In genomic region chr22:35037089-35037488, GRCh38 we compare ENCODE assay signal across 13 cellular contexts. TPM values are rescaled to one million over a fixed set of nuclear protein-coding genes. Genes with fewer than 3 reads are reported as not detected.
DNase-seq lines count a peak whose midpoint lies in the region; ATAC-seq and TF ChIP-seq lines count a peak whose summit lies in the region.
"Had no signal": no experiment of that assay in that cellular context is flagged by ENCODE, and none has a peak within 500 bp of the region (broad histone marks: within the 10 kb centered on the region; RNA-seq: fewer than 3 reads in every experiment).

No MANE protein-coding gene starts in this region.

- TF ChIP-seq RAD21 in neural cell (conservative IDR thresholded peaks at IDR 0.05), result peak; percentile 30

- CTCF ChIA-PET in Calu3 (lab: Charles Lee), result interaction anchor here (1.0 kb wide), 1 partner anchor 114 kb away, joined by 3 read pairs; no protein-coding TSS in a partner anchor

- no peak overlapping the region for H3K27ac ChIP-seq in neural cell (ENCODE audit: low read length)
- H3K27ac ChIP-seq in sigmoid colon, result no peak overlapping the region
- H3K27ac ChIP-seq: body of pancreas, esophagus muscularis mucosa, left ventricle myocardium inferior, right atrium auricular region had no signal

- H3K27me3 ChIP-seq in neural cell (ENCODE audit: insufficient read depth, low read depth, low read length) (no peaks in the 10 kb centered on the region), sigmoid colon (no peaks in the 10 kb centered on the region)
- H3K27me3 ChIP-seq: body of pancreas, right atrium auricular region had no signal

- no peaks in the 10 kb centered on the region for H3K36me3 Mint-ChIP-seq in Calu3 (ENCODE audit: insufficient read depth, unreplicated experiment)
- no peaks in the 10 kb centered on the region for H3K36me3 Mint-ChIP-seq in stimulated activated naive B cell treated with anti-CD40 and anti-IgM and Interleukin-4, amounts not matched to agents 10 μg/mL and 1 μg/mL and 100 μg/mL, for 72 hours

- no peak overlapping the region for H2AFZ ChIP-seq in neural cell (ENCODE audit: low read depth, low read length)

- in situ Hi-C loops in KBM-7 (cut with MboI; ENCODE audit: low pct_unique_long_range_greater_than_20kb, low sequenced_read_pairs), result no loop called here

- no peaks in the 10 kb centered on the region for H3F3A ChIP-seq in neural cell (ENCODE audit: insufficient read depth, low read length, poor library complexity, severe bottlenecking)

- TF ChIP-seq POLR2A in sigmoid colon (IDR thresholded peaks at IDR 0.05), result no peak

- TF ChIP-seq CTCF in GM12864 (IDR thresholded peaks at IDR 0.05; ENCODE audit: low read depth, low read length, missing control alignments), result peak; percentile 57
- TF ChIP-seq CTCF in neural cell (IDR thresholded peaks at IDR 0.05; ENCODE audit: poor library complexity, severe bottlenecking), result no peak
- TF ChIP-seq CTCF in Calu3 (IDR thresholded peaks at IDR 0.05; ENCODE audit: unreplicated experiment), result no peak
- TF ChIP-seq CTCF in sigmoid colon (IDR thresholded peaks at IDR 0.05), result no peak

- no peaks in the 10 kb centered on the region for H3K36me3 ChIP-seq in neural cell (ENCODE audit: insufficient read depth, low read length)
- no peaks in the 10 kb centered on the region for H3K36me3 ChIP-seq in sigmoid colon
- H3K36me3 ChIP-seq: esophagus muscularis mucosa, left ventricle myocardium inferior, right atrium auricular region had no signal

- no peaks in the 10 kb centered on the region for H4K20me1 ChIP-seq in neural cell (ENCODE audit: insufficient read depth)

- H3K9me3 ChIP-seq in neural cell (ENCODE audit: low read length), result no peaks in the 10 kb centered on the region
- H3K9me3 ChIP-seq in sigmoid colon, result no peaks in the 10 kb centered on the region
- H3K9me3 ChIP-seq: body of pancreas, esophagus muscularis mucosa, left ventricle myocardium inferior, right atrium auricular region had no signal

- intact Hi-C loops in Calu3 (cut with micrococcal nuclease; ENCODE audit: unreplicated experiment) (loop anchor here (5.0 kb wide), 1 partner anchor 115 kb away; no protein-coding TSS in a partner anchor), sigmoid colon (cut with DNase I) (no loop called here)

- no peak overlapping the region for H3K4me2 ChIP-seq in neural cell (ENCODE audit: low read length)

- H3K9ac ChIP-seq in neural cell (ENCODE audit: low read length), result no peak overlapping the region

- TF ChIP-seq EP300 in neural cell (conservative IDR thresholded peaks at IDR 0.05; ENCODE audit: poor library complexity, severe bottlenecking), result no peak
- TF ChIP-seq EP300 in sigmoid colon (IDR thresholded peaks at IDR 0.05), result no peak

- DNase-seq in GM12864 (ENCODE audit: low read depth) (no peak), KBM-7 (peak; percentile 24), astrocyte of the hippocampus (ENCODE audit: low read depth, low spot score) (peak; percentile 12), Calu3 (no peak), sigmoid colon (no peak)
- DNase-seq in stimulated activated CD4-positive, alpha-beta T cell treated with anti-CD3 and anti-CD28 coated beads, Interleukin-15, amount 100 ng/mL, for 24 hours, result no peak
- DNase-seq in stimulated activated naive B cell treated with anti-CD40 and anti-IgM and Interleukin-4, amounts not matched to agents 10 μg/mL and 1 μg/mL and 100 μg/mL, for 72 hours, result no peak
- DNase-seq: body of pancreas, left ventricle myocardium inferior, T-helper 1 cell had no signal

- H3K79me2 ChIP-seq in neural cell (replicated peaks; ENCODE audit: insufficient read depth, low read length), result no peaks in the 10 kb centered on the region

- H3K4me3 Mint-ChIP-seq in Calu3 (ENCODE audit: low read depth, unreplicated experiment), result no peak overlapping the region
- H3K4me3 Mint-ChIP-seq in stimulated activated naive B cell treated with anti-CD40 and anti-IgM and Interleukin-4, amounts not matched to agents 10 μg/mL and 1 μg/mL and 100 μg/mL, for 72 hours, result no peak overlapping the region

- WGBS in sigmoid colon, 2 donors, result 59 to 61% methylated on average over 4 of the region's 4 CpGs

- ATAC-seq in stimulated activated naive B cell treated with anti-CD40 and anti-IgM and Interleukin-4, amounts not matched to agents 10 μg/mL and 1 μg/mL and 100 μg/mL, for 72 hours (replicated peaks), result no peak
- ATAC-seq: body of pancreas had no signal

- H3K9me2 ChIP-seq in neural cell (ENCODE audit: insufficient read depth, low read length), result no peaks in the 10 kb centered on the region

- H3K27me3 Mint-ChIP-seq in Calu3 (ENCODE audit: unreplicated experiment), result peaks cover 19% of the 10 kb centered on the region
- H3K27me3 Mint-ChIP-seq in stimulated activated naive B cell treated with anti-CD40 and anti-IgM and Interleukin-4, amounts not matched to agents 10 μg/mL and 1 μg/mL and 100 μg/mL, for 72 hours, result peaks cover 31% of the 10 kb centered on the region in 2 donors

- peaks cover 4% of the 10 kb centered on the region for H3K9me3 Mint-ChIP-seq in Calu3 (ENCODE audit: low read depth, unreplicated experiment)
- no peaks in the 10 kb centered on the region for H3K9me3 Mint-ChIP-seq in stimulated activated naive B cell treated with anti-CD40 and anti-IgM and Interleukin-4, amounts not matched to agents 10 μg/mL and 1 μg/mL and 100 μg/mL, for 72 hours

- H3K4me3 ChIP-seq in GM12864 (ENCODE audit: low read depth, low read length) (no peak overlapping the region), neural cell (ENCODE audit: low read length) (no peak overlapping the region), sigmoid colon (no peak overlapping the region)
- H3K4me3 ChIP-seq: body of pancreas, esophagus muscularis mucosa, left ventricle myocardium inferior, right atrium auricular region had no signal

- BruUV-seq in Calu3 (replicated peaks; lab: Mats Ljungman, UMichigan), result no TSS peak

- no peak overlapping the region for H3K27ac Mint-ChIP-seq in Calu3 (ENCODE audit: unreplicated experiment)
- H3K27ac Mint-ChIP-seq in stimulated activated naive B cell treated with anti-CD40 and anti-IgM and Interleukin-4, amounts not matched to agents 10 μg/mL and 1 μg/mL and 100 μg/mL, for 72 hours, result no peak overlapping the region

- peaks cover 0 to 13% (median 6%) of the 10 kb centered on the region in 4 donors for H3K4me1 ChIP-seq in sigmoid colon
- H3K4me1 ChIP-seq: body of pancreas, esophagus muscularis mucosa, left ventricle myocardium inferior, right atrium auricular region had no signal

- no peaks in the 10 kb centered on the region for H3K4me1 Mint-ChIP-seq in Calu3 (ENCODE audit: low read depth, unreplicated experiment)
- no peaks in the 10 kb centered on the region for H3K4me1 Mint-ChIP-seq in stimulated activated naive B cell treated with anti-CD40 and anti-IgM and Interleukin-4, amounts not matched to agents 10 μg/mL and 1 μg/mL and 100 μg/mL, for 72 hours

TF ChIP-seq in neural cell, 6 proteins besides CTCF, POLR2A, EP300 and RAD21:
- TF ChIP-seq EZH2 (IDR thresholded peaks at IDR 0.05; ENCODE audit: borderline replicate concordance, insufficient read depth, low read length, poor library complexity, severe bottlenecking) (no peak), POLR2AphosphoS5 (IDR thresholded peaks at IDR 0.05) (no peak), SMC3 (conservative IDR thresholded peaks at IDR 0.05; ENCODE audit: poor library complexity) (no peak)
- TF ChIP-seq, protein P1, sequence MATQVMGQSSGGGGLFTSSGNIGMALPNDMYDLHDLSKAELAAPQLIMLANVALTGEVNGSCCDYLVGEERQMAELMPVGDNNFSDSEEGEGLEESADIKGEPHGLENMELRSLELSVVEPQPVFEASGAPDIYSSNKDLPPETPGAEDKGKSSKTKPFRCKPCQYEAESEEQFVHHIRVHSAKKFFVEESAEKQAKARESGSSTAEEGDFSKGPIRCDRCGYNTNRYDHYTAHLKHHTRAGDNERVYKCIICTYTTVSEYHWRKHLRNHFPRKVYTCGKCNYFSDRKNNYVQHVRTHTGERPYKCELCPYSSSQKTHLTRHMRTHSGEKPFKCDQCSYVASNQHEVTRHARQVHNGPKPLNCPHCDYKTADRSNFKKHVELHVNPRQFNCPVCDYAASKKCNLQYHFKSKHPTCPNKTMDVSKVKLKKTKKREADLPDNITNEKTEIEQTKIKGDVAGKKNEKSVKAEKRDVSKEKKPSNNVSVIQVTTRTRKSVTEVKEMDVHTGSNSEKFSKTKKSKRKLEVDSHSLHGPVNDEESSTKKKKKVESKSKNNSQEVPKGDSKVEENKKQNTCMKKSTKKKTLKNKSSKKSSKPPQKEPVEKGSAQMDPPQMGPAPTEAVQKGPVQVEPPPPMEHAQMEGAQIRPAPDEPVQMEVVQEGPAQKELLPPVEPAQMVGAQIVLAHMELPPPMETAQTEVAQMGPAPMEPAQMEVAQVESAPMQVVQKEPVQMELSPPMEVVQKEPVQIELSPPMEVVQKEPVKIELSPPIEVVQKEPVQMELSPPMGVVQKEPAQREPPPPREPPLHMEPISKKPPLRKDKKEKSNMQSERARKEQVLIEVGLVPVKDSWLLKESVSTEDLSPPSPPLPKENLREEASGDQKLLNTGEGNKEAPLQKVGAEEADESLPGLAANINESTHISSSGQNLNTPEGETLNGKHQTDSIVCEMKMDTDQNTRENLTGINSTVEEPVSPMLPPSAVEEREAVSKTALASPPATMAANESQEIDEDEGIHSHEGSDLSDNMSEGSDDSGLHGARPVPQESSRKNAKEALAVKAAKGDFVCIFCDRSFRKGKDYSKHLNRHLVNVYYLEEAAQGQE (IDR thresholded peaks at IDR 0.05; ENCODE audit: borderline replicate concordance), result no peak

RNA-seq across cellular contexts. Expression of gene ISX, which starts 28.9 kb away (rescaled TPM):
- polyA plus RNA-seq in neural cell, result not detected in 2 replicates
- not detected in 2 replicates for polyA minus RNA-seq in neural cell
- not detected in 2 replicates for total RNA-seq in Calu3 (2022)
- total RNA-seq in sigmoid colon, result under 1 TPM in 1 of 4 donors, not detected in 3; 0.83 TPM
- polyA plus RNA-seq in sigmoid colon, result 10 to 100 TPM; 36.0 to 73.8 (median 46.8) TPM
- total RNA-seq: esophagus muscularis mucosa, left ventricle myocardium inferior, right atrium auricular region had no signal

Comparison
In these comparisons a context has a peak if more than half of its experiments do, and no peak if none do; other contexts are left out.
1. DNase-seq: peak in KBM-7 (single experiment) and astrocyte of the hippocampus (single experiment); none in GM12864 (single experiment), Calu3 (single experiment), stimulated activated CD4-positive, alpha-beta T cell treated with anti-CD3 and anti-CD28 coated beads, Interleukin-15, amount 100 ng/mL, for 24 hours (single experiment), sigmoid colon (single experiment) and stimulated activated naive B cell treated with anti-CD40 and anti-IgM and Interleukin-4, amounts not matched to agents 10 μg/mL and 1 μg/mL and 100 μg/mL, for 72 hours (single experiment).